8 cellular contexts compared by ENCODE assay signal in genomic region chr12:46266869-46267617, GRCh38. TPM values are rescaled to one million over a fixed set of nuclear protein-coding genes. Genes with fewer than 3 reads are reported as not detected.
DNase-seq lines count a peak whose midpoint lies in the region; ATAC-seq lines count a peak whose summit lies in the region.

No MANE protein-coding gene starts in this region.

- H3K4me3 Mint-ChIP-seq in natural killer cell treated with Interleukin-12 subunit alpha and Interleukin-12 subunit beta and Interleukin-15 and Interleukin-18, amount 100 ng/mL, for 72 hours = no peak overlapping the region

- peaks cover 13 to 29% of the 10 kb centered on the region in 2 donors for H3K4me1 Mint-ChIP-seq in natural killer cell treated with Interleukin-12 subunit alpha and Interleukin-12 subunit beta and Interleukin-15 and Interleukin-18, amount 100 ng/mL, for 72 hours (ENCODE audit: low read depth in 2 of 2)

- DNase-seq in NCI-H345 (lab: John Stamatoyannopoulos, UW) = peak; percentile 28
- DNase-seq in NCI-H345 treated with DMSO at 0.1 percent for 48 hours (lab: John Stamatoyannopoulos, UW; ENCODE audit: unreplicated experiment) = no peak
- peak; percentile 40 for DNase-seq in NCI-H748 treated with DMSO at 0.1 percent for 48 hours (lab: John Stamatoyannopoulos, UW)
- DNase-seq in activated T-helper 1 cell treated with Interleukin-2 at 50 U/mL for 16 hours (ENCODE audit: low read depth) = peak; percentile 45
- DNase-seq in fibroblast of peridontal ligament (ENCODE audit: extremely low read depth) = peak; percentile 38
- DNase-seq in natural killer cell treated with Interleukin-12 subunit alpha and Interleukin-12 subunit beta and Interleukin-15 and Interleukin-18, amount 100 ng/mL, for 72 hours (ENCODE audit: low spot score) = peak; percentile 66
- peak; percentile 59 for DNase-seq in stimulated activated naive CD8-positive, alpha-beta T cell treated with anti-CD3 and anti-CD28 coated beads, Interleukin-15, Interleukin-2, amounts not matched to agents 100 U/mL and 50 U/mL, for 24 hours

- H3K9me3 Mint-ChIP-seq in natural killer cell treated with Interleukin-12 subunit alpha and Interleukin-12 subunit beta and Interleukin-15 and Interleukin-18, amount 100 ng/mL, for 72 hours = no peaks in the 10 kb centered on the region

- ATAC-seq in natural killer cell treated with Interleukin-12 subunit alpha and Interleukin-12 subunit beta and Interleukin-15 and Interleukin-18, amount 100 ng/mL, for 72 hours = peak in 1 of 2 donors; percentile 15
- ATAC-seq in stimulated activated naive CD8-positive, alpha-beta T cell treated with anti-CD3 and anti-CD28 coated beads, Interleukin-15, Interleukin-2, amounts not matched to agents 100 U/mL and 50 U/mL, for 24 hours = peak; percentile 8
- ATAC-seq in HG03439 (IDR thresholded peaks at IDR 0.05; ENCODE audit: unreplicated experiment) = no peak

- no peaks in the 10 kb centered on the region for H3K36me3 Mint-ChIP-seq in natural killer cell treated with Interleukin-12 subunit alpha and Interleukin-12 subunit beta and Interleukin-15 and Interleukin-18, amount 100 ng/mL, for 72 hours

- no peaks in the 10 kb centered on the region for H3K27me3 Mint-ChIP-seq in natural killer cell treated with Interleukin-12 subunit alpha and Interleukin-12 subunit beta and Interleukin-15 and Interleukin-18, amount 100 ng/mL, for 72 hours

- H3K27ac Mint-ChIP-seq in natural killer cell treated with Interleukin-12 subunit alpha and Interleukin-12 subunit beta and Interleukin-15 and Interleukin-18, amount 100 ng/mL, for 72 hours = no peak overlapping the region

RNA-seq across cellular contexts. Expression of gene SLC38A1, which starts 1.8 kb away (rescaled TPM):
- total RNA-seq in natural killer cell treated with Interleukin-12 subunit alpha and Interleukin-12 subunit beta and Interleukin-15 and Interleukin-18, amount 100 ng/mL, for 72 hours = 100 to 1,000 TPM; 142 to 169 TPM
